Comparison of ENCODE assay signal across 23 cellular contexts in genomic region chr9:908806-909205, GRCh38.
"Had no signal": no experiment of that assay in that cellular context is flagged by ENCODE, and none has a peak within 500 bp of the region (broad histone marks: within the 10 kb centered on the region; RNA-seq: fewer than 3 reads in every experiment).

No MANE protein-coding gene starts in this region.

- DNase-seq: activated CD4-positive, alpha-beta T cell treated with anti-CD3 and anti-CD28 coated beads, Interleukin-2, amount 10 ng/mL, durations not matched to agents 7 days and 5 days; activated CD8-positive, alpha-beta memory T cell treated with anti-CD3 and anti-CD28 coated beads, Interleukin-2, amount 50 U/mL, for 4 hours; activated effector memory CD4-positive, alpha-beta T cell treated with Interleukin-2 at 50 U/mL for 16 hours; activated naive CD4-positive, alpha-beta T cell treated with anti-CD3 and anti-CD28 coated beads, Interleukin-2, amount 50 U/mL, for 16 hours; activated T-cell treated with anti-CD3 and anti-CD28 coated beads, Interleukin-2, amount 50 U/mL, for 4 hours; aorta; brain microvascular endothelial cell; colonic mucosa; foreskin keratinocyte; hippocampal formation; midbrain; right cardiac atrium; stimulated activated CD4-positive, alpha-beta T cell treated with anti-CD3 and anti-CD28 coated beads, Interleukin-2, amount 100 ng/mL, for 48 hours; T1000; transverse colon had no signal

- H3K4me3 ChIP-seq: colonic mucosa, lung, prostate gland, transverse colon, vagina had no signal

- H3K27me3 ChIP-seq: brain microvascular endothelial cell, colonic mucosa, vagina had no signal

- H3K4me1 ChIP-seq: colonic mucosa, foreskin keratinocyte, prostate gland, transverse colon, vagina had no signal

- H3K27ac ChIP-seq: brain microvascular endothelial cell, colonic mucosa, foreskin keratinocyte, prostate gland, transverse colon, vagina had no signal

- ATAC-seq: activated CD4-positive, CD25-positive, alpha-beta regulatory T cell treated with anti-CD3 and anti-CD28 coated beads, Interleukin-2, amount 50 U/mL, for 24 hours; activated T-cell treated with anti-CD3 and anti-CD28 coated beads, Interleukin-2, amount 50 U/mL, for 4 hours; foreskin keratinocyte; left lobe of liver; right cardiac atrium had no signal

- H3K9me3 Mint-ChIP-seq: activated CD4-positive, alpha-beta T cell treated with anti-CD3 and anti-CD28 coated beads, Interleukin-2, amount 10 ng/mL, durations not matched to agents 7 days and 5 days; activated T-cell treated with anti-CD3 and anti-CD28 coated beads, Interleukin-2, amount 50 U/mL, for 4 hours; central memory CD8-positive, alpha-beta T cell; nephron; stimulated activated naive CD8-positive, alpha-beta T cell treated with anti-CD3 and anti-CD28 coated beads, Interleukin-15, Interleukin-2, amounts not matched to agents 100 ng/mL and 50 ng/mL, for 24 hours had no signal

- H3K9me3 ChIP-seq: colonic mucosa, prostate gland, transverse colon, vagina had no signal

- H3K4me1 Mint-ChIP-seq: activated CD4-positive, alpha-beta T cell treated with anti-CD3 and anti-CD28 coated beads, Interleukin-2, amount 10 ng/mL, durations not matched to agents 7 days and 5 days; central memory CD8-positive, alpha-beta T cell; nephron had no signal

- H3K4me3 Mint-ChIP-seq: activated CD4-positive, alpha-beta T cell treated with anti-CD3 and anti-CD28 coated beads, Interleukin-2, amount 10 ng/mL, durations not matched to agents 7 days and 5 days; activated T-cell treated with anti-CD3 and anti-CD28 coated beads, Interleukin-2, amount 50 U/mL, for 4 hours; central memory CD8-positive, alpha-beta T cell; nephron; stimulated activated naive CD8-positive, alpha-beta T cell treated with anti-CD3 and anti-CD28 coated beads, Interleukin-15, Interleukin-2, amounts not matched to agents 100 ng/mL and 50 ng/mL, for 24 hours had no signal

- H3K36me3 ChIP-seq: brain microvascular endothelial cell, colonic mucosa, prostate gland, transverse colon, vagina had no signal

- H3K27ac Mint-ChIP-seq: activated CD4-positive, alpha-beta T cell treated with anti-CD3 and anti-CD28 coated beads, Interleukin-2, amount 10 ng/mL, durations not matched to agents 7 days and 5 days; nephron; stimulated activated naive CD8-positive, alpha-beta T cell treated with anti-CD3 and anti-CD28 coated beads, Interleukin-15, Interleukin-2, amounts not matched to agents 100 ng/mL and 50 ng/mL, for 24 hours had no signal
